10 cellular contexts compared by ENCODE assay signal in the genomic region with DNA sequence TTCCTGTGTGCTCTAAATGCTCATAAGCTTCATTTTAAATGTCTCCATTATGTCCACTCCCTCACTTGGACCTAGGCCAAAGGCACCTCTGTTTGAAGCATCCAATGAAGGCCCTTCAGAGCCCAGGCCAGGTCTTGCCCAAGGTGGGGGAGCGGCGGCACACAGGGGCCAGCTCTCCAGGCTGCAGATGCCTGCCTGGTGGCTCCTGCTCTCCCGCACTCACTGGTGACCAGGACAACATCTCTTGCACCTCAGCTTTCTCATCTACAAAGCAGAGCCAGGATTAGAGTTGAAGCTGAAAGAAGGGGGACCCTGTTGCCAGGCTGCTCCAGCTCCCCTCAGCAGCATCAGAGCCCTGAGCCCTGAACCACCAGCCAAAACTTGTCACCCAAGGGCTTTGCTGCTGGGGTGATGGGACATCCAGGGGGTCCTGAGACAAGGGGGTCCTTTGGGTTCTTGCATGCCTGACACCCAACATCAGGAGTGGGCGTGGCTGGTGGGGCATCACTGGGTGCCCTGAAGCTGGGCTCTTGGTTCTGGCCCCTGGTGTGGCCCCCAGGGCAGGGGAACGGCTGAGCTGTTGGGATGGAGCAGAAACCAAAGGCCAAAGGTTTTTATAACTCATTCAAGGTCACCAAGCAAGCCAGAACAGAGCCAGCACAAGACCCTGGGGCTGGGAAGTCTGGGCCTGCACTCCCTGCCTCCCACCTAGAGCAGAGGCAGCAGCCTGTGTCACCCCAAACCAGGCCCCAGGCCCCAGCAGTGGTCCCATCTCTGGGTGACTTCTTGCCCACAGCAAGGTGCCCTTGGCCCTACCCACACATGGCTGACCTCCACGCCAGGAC. TPM values are rescaled to one million over a fixed set of nuclear protein-coding genes. Genes with fewer than 3 reads are reported as not detected.
DNase-seq lines count a peak whose midpoint lies in the region; ATAC-seq and TF ChIP-seq lines count a peak whose summit lies in the region.
"Had no signal": no experiment of that assay in that cellular context is flagged by ENCODE, and none has a peak within 500 bp of the region (broad histone marks: within the 10 kb centered on the region; RNA-seq: fewer than 3 reads in every experiment).

No MANE protein-coding gene starts in this region.

- peak; percentile 42 for DNase-seq in GM13976 (ENCODE audit: low spot score)
- no peak for DNase-seq in glutamatergic neuron
- no peak for DNase-seq in NCI-H1105 treated with DMSO at 0.1 percent for 48 hours (lab: John Stamatoyannopoulos, UW)
- no peak for DNase-seq in stimulated activated CD4-positive, alpha-beta T cell treated with anti-CD3 and anti-CD28 coated beads, Interleukin-1b, Interleukin-23, amount 100 ng/mL, for 48 hours
- DNase-seq in UCSD-AML1 (lab: John Stamatoyannopoulos, UW; ENCODE audit: unreplicated experiment), result no peak
- DNase-seq: adrenal gland, erythroblast had no signal

- H3K27me3 ChIP-seq in rectal smooth muscle tissue (ENCODE audit: control insufficient read depth, insufficient read depth, low read length), result no peaks in the 10 kb centered on the region
- H3K27me3 ChIP-seq: adrenal gland had no signal

- TF ChIP-seq CTCF in GM13976 (IDR thresholded peaks at IDR 0.05; ENCODE audit: borderline replicate concordance, control extremely low read depth, extremely low read depth, insufficient read depth, missing control alignments) (no peak), WI38 (IDR thresholded peaks at IDR 0.05; ENCODE audit: low read depth, low read length) (no peak), glutamatergic neuron (IDR thresholded peaks at IDR 0.05; ENCODE audit: partially characterized antibody, unreplicated experiment) (no peak)

- in situ Hi-C loops in GM13976 (cut with MboI; ENCODE audit: low sequenced_read_pairs, unreplicated experiment), result no loop called here

- H3K27ac Mint-ChIP-seq in glutamatergic neuron (ENCODE audit: unreplicated experiment), result peak overlapping the region; percentile 33
- no peak overlapping the region for H3K27ac Mint-ChIP-seq in stimulated activated memory B cell treated with anti-CD40 and anti-IgM and Interleukin-4, amounts not matched to agents 10 μg/mL and 1 μg/mL and 100 μg/mL, for 72 hours

- peak overlapping the region; percentile 66 for H3K4me3 ChIP-seq in WI38 (ENCODE audit: low read depth, low read length)
- peak overlapping the region; percentile 55 for H3K4me3 ChIP-seq in rectal smooth muscle tissue (ENCODE audit: low read length)

- H3K4me1 Mint-ChIP-seq in glutamatergic neuron (ENCODE audit: low read depth, unreplicated experiment), result peaks cover 9% of the 10 kb centered on the region
- peaks cover 8% of the 10 kb centered on the region for H3K4me1 Mint-ChIP-seq in stimulated activated memory B cell treated with anti-CD40 and anti-IgM and Interleukin-4, amounts not matched to agents 10 μg/mL and 1 μg/mL and 100 μg/mL, for 72 hours

- peaks cover 7% of the 10 kb centered on the region for H3K27me3 Mint-ChIP-seq in glutamatergic neuron (ENCODE audit: unreplicated experiment)
- peaks cover 16% of the 10 kb centered on the region for H3K27me3 Mint-ChIP-seq in stimulated activated memory B cell treated with anti-CD40 and anti-IgM and Interleukin-4, amounts not matched to agents 10 μg/mL and 1 μg/mL and 100 μg/mL, for 72 hours

- peaks cover 6% of the 10 kb centered on the region for H3K9me3 Mint-ChIP-seq in glutamatergic neuron (ENCODE audit: unreplicated experiment)
- H3K9me3 Mint-ChIP-seq in stimulated activated memory B cell treated with anti-CD40 and anti-IgM and Interleukin-4, amounts not matched to agents 10 μg/mL and 1 μg/mL and 100 μg/mL, for 72 hours, result peaks cover 2% of the 10 kb centered on the region

- H3K9ac ChIP-seq in rectal smooth muscle tissue (ENCODE audit: low read length), result no peak overlapping the region

- H3K4me1 ChIP-seq in rectal smooth muscle tissue (ENCODE audit: control insufficient read depth, insufficient read depth, low read length), result peaks cover 4% of the 10 kb centered on the region

- no peaks in the 10 kb centered on the region for H3K36me3 ChIP-seq in rectal smooth muscle tissue (ENCODE audit: control insufficient read depth, insufficient read depth, low read length)
- H3K36me3 ChIP-seq: adrenal gland had no signal

- ATAC-seq in stimulated activated memory B cell treated with anti-CD40 and anti-IgM and Interleukin-4, amounts not matched to agents 10 μg/mL and 1 μg/mL and 100 μg/mL, for 72 hours, result no peak

- H3K27ac ChIP-seq in rectal smooth muscle tissue (ENCODE audit: low read depth, low read length), result no peak overlapping the region

- no peaks in the 10 kb centered on the region for H3K36me3 Mint-ChIP-seq in glutamatergic neuron (ENCODE audit: unreplicated experiment)
- H3K36me3 Mint-ChIP-seq in stimulated activated memory B cell treated with anti-CD40 and anti-IgM and Interleukin-4, amounts not matched to agents 10 μg/mL and 1 μg/mL and 100 μg/mL, for 72 hours, result no peaks in the 10 kb centered on the region

- peak overlapping the region; percentile 88 for H3K4me3 Mint-ChIP-seq in glutamatergic neuron (ENCODE audit: unreplicated experiment)
- H3K4me3 Mint-ChIP-seq in stimulated activated memory B cell treated with anti-CD40 and anti-IgM and Interleukin-4, amounts not matched to agents 10 μg/mL and 1 μg/mL and 100 μg/mL, for 72 hours, result no peak overlapping the region

RNA-seq across cellular contexts. Expression of gene NACAD, which starts 1.2 kb away (rescaled TPM):
- total RNA-seq in glutamatergic neuron (ENCODE audit: unreplicated experiment), result 125 TPM

RNA-seq across cellular contexts. Expression of gene TBRG4, which starts 24.0 kb away (rescaled TPM):
- 90.1 TPM for total RNA-seq in glutamatergic neuron (ENCODE audit: unreplicated experiment)
